In genomic region chr7:94395141-94396041, GRCh38 we compare ENCODE assay signal across 1 cellular context.
A peak's percentile ranks its signal among the peaks of the same experiment; 100 is the strongest.
TF ChIP-seq lines count a peak whose summit lies in the region.

No MANE protein-coding gene starts in this region.

TF ChIP-seq in K562, 482 proteins besides CTCF, POLR2A, EP300 and RAD21 (continued from another document):
- TF ChIP-seq ZBTB2 (IDR thresholded peaks at IDR 0.05) (no peak), SMARCA4 (IDR thresholded peaks at IDR 0.05) (no peak), CHD1 (IDR thresholded peaks at IDR 0.05; ENCODE audit: low read length) (no peak), ZNF174 (CRISPR knock-in tag; IDR thresholded peaks at IDR 0.05) (0 out of 2 replicates have a peak, but pooled peaks have one; percentile 19), MAFK (IDR thresholded peaks at IDR 0.05; ENCODE audit: low read length) (peak; percentile 7; the same call in 1 of the 2 replicates), CREM (IDR thresholded peaks at IDR 0.05; ENCODE audit: low read depth) (peak; percentile 57), TAF7 (tag; IDR thresholded peaks at IDR 0.05) (no peak), SMC3 (conservative IDR thresholded peaks at IDR 0.05; ENCODE audit: insufficient read depth, low read depth, low read length) (peak; percentile 79), MAFF (IDR thresholded peaks at IDR 0.05; ENCODE audit: low read length) (peak; percentile 64), KDM1A (IDR thresholded peaks at IDR 0.05) (peak in 1 of 2 experiments; percentile 32; a peak in 1 of 4 replicates), PREB (CRISPR knock-in tag; IDR thresholded peaks at IDR 0.05) (no peak), GTF2A2 (tag; IDR thresholded peaks at IDR 0.05) (no peak), MTA3 (IDR thresholded peaks at IDR 0.05; ENCODE audit: borderline replicate concordance) (no peak), FOXP4 (CRISPR knock-in tag; IDR thresholded peaks at IDR 0.05; ENCODE audit: borderline replicate concordance) (no peak), MAFG (tag; conservative IDR thresholded peaks at IDR 0.05) (peak; percentile 63), ARID2 (IDR thresholded peaks at IDR 0.05) (peak; percentile 75), MEIS2 (IDR thresholded peaks at IDR 0.05; ENCODE audit: partially characterized antibody) (no peak), PBX2 (CRISPR knock-in tag; IDR thresholded peaks at IDR 0.05; ENCODE audit: low read depth) (no peak), PBX2 (tag; conservative IDR thresholded peaks at IDR 0.05; ENCODE audit: low read depth) (no peak), JUND (IDR thresholded peaks at IDR 0.05; ENCODE audit: borderline replicate concordance, low read depth, low read length) (peak; percentile 47), JUND (tag; IDR thresholded peaks at IDR 0.05; ENCODE audit: borderline replicate concordance, low read depth, low read length) (no peak; the same call in 2 of the 3 replicates), THAP7 (CRISPR knock-in tag; IDR thresholded peaks at IDR 0.05) (no peak), RB1 (IDR thresholded peaks at IDR 0.05; ENCODE audit: low read depth) (0 out of 2 replicates have a peak, but pooled peaks have one; percentile 24), ZNF239 (CRISPR knock-in tag; IDR thresholded peaks at IDR 0.05) (no peak), CC2D1A (IDR thresholded peaks at IDR 0.05) (peak; percentile 58; the same call in 1 of the 2 replicates), NFE2 (IDR thresholded peaks at IDR 0.05; ENCODE audit: low read depth) (peak; percentile 90), C11orf30 (IDR thresholded peaks at IDR 0.05; ENCODE audit: low read depth) (peak; percentile 39)
- TF ChIP-seq, protein P1, sequence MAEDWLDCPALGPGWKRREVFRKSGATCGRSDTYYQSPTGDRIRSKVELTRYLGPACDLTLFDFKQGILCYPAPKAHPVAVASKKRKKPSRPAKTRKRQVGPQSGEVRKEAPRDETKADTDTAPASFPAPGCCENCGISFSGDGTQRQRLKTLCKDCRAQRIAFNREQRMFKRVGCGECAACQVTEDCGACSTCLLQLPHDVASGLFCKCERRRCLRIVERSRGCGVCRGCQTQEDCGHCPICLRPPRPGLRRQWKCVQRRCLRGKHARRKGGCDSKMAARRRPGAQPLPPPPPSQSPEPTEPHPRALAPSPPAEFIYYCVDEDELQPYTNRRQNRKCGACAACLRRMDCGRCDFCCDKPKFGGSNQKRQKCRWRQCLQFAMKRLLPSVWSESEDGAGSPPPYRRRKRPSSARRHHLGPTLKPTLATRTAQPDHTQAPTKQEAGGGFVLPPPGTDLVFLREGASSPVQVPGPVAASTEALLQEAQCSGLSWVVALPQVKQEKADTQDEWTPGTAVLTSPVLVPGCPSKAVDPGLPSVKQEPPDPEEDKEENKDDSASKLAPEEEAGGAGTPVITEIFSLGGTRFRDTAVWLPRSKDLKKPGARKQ (CRISPR knock-in tag; IDR thresholded peaks at IDR 0.05), result no peak
TF ChIP-seq in K562: peak in this region for 18.
